ENCODE assay signal across 21 cellular contexts in the genomic region with DNA sequence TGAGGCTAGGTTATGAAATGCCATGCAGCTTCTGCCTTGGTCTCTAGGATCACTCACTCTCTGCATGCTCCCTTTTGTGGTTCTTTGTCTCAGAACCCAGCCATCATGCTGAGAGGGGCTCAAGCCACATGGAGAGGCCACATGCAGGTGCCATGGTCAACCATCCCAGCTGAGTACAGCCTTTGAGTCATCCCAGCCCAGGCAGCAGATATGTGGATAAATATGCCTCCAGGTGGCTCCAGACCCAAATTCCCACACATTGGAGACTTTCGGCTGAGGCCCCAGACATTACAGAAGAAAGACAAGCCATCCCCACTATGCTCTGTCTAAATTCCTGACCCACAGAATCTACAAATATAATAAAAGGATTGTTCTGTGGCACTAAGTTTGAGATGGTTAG.
"Had no signal": no experiment of that assay in that cellular context is flagged by ENCODE, and none has a peak within 500 bp of the region (broad histone marks: within the 10 kb centered on the region; RNA-seq: fewer than 3 reads in every experiment).

No MANE protein-coding gene starts in this region.

- H3K9me3 Mint-ChIP-seq: naive thymus-derived CD4-positive, alpha-beta T cell; neural progenitor cell had no signal

- H2AFZ ChIP-seq: neural progenitor cell had no signal

- H3K4me1 ChIP-seq: neural progenitor cell, pancreas, sigmoid colon, thyroid gland, uterus had no signal

- H3K4me1 Mint-ChIP-seq: naive thymus-derived CD4-positive, alpha-beta T cell had no signal

- FAIRE-seq: endothelial cell of umbilical vein, pancreas had no signal

- H3K36me3 ChIP-seq: neural progenitor cell, pancreas, sigmoid colon, thyroid gland, uterus, WERI-Rb-1 had no signal

- H3K4me2 ChIP-seq: neural progenitor cell had no signal

- H3K4me3 ChIP-seq: neural progenitor cell, pancreas, sigmoid colon, thyroid gland, uterus had no signal

- H3K27me3 ChIP-seq: neural progenitor cell, pancreas, sigmoid colon, thyroid gland, uterus had no signal

- DNase-seq: activated CD4-positive, alpha-beta T cell treated with anti-CD3 and anti-CD28 coated beads for 1 hour; activated CD8-positive, alpha-beta memory T cell treated with anti-CD3 and anti-CD28 coated beads for 24 hours; activated CD8-positive, alpha-beta memory T cell treated with anti-CD3 and anti-CD28 coated beads, Interleukin-2, amount 50 U/mL, for 48 hours; activated effector memory CD4-positive, alpha-beta T cell treated with anti-CD3 and anti-CD28 coated beads, Interleukin-2, amount 50 U/mL, for 16 hours; activated naive CD4-positive, alpha-beta T cell treated with anti-CD3 and anti-CD28 coated beads, Interleukin-2, amount 50 U/mL, for 16 hours; effector memory CD4-positive, alpha-beta T cell; left cardiac atrium; mesendoderm; naive thymus-derived CD4-positive, alpha-beta T cell; pancreas; sigmoid colon; stimulated activated CD4-positive, alpha-beta T cell treated with anti-CD3 and anti-CD28 coated beads, Interleukin-12 subunit alpha, Interleukin-12 subunit beta, amount 100 ng/mL, for 4 hours; stimulated activated CD8-positive, alpha-beta memory T cell treated with anti-CD3 and anti-CD28 coated beads, Interleukin-4, amount 100 ng/mL, for 48 hours; stimulated activated naive CD4-positive, alpha-beta T cell; T-helper 2 cell; thyroid gland; uterus; WERI-Rb-1 had no signal

- H3K4me3 Mint-ChIP-seq: activated T-cell treated with anti-CD3 and anti-CD28 coated beads, Interleukin-2, amount 50 U/mL, for 72 hours; naive thymus-derived CD4-positive, alpha-beta T cell; neural progenitor cell had no signal

- H3K27ac Mint-ChIP-seq: activated T-cell treated with anti-CD3 and anti-CD28 coated beads, Interleukin-2, amount 50 U/mL, for 72 hours; naive thymus-derived CD4-positive, alpha-beta T cell; neural progenitor cell had no signal

- ATAC-seq: left cardiac atrium; naive thymus-derived CD4-positive, alpha-beta T cell; pancreas had no signal

- H3K9me3 ChIP-seq: pancreas, sigmoid colon, thyroid gland, uterus had no signal

- H3K36me3 Mint-ChIP-seq: naive thymus-derived CD4-positive, alpha-beta T cell; neural progenitor cell had no signal

- H3K27ac ChIP-seq: neural progenitor cell, pancreas, sigmoid colon, thyroid gland, uterus, WERI-Rb-1 had no signal

- H3K9ac ChIP-seq: neural progenitor cell had no signal
